Comparison of ENCODE assay signal across 8 cellular contexts in genomic region chr11:11842426-11843008, GRCh38. TPM values are rescaled to one million over a fixed set of nuclear protein-coding genes. Genes with fewer than 3 reads are reported as not detected.
DNase-seq lines count a peak whose midpoint lies in the region; ATAC-seq, FAIRE-seq and TF ChIP-seq lines count a peak whose summit lies in the region.

No MANE protein-coding gene starts in this region.

- H3K79me2 ChIP-seq in OCI-LY1 (ENCODE audit: insufficient read depth, low read length), result peaks cover 53% of the 10 kb centered on the region

- WGBS in pancreas, 2 donors, result 0 to 1% methylated on average over 17 of the region's 17 CpGs

- CTCF ChIA-PET in CD8-positive, alpha-beta memory T cell (lab: Charles Lee), result interaction anchor here (0.9 to 2.1 kb wide), 7 partner anchors 9 to 34 kb away, joined by 3 to 6 read pairs (median 4); no protein-coding TSS in a partner anchor

- ATAC-seq in GM19395 (IDR thresholded peaks at IDR 0.05; ENCODE audit: unreplicated experiment), result peak; percentile 43
- peak; percentile 30 for ATAC-seq in HG03520 (IDR thresholded peaks at IDR 0.05; ENCODE audit: unreplicated experiment)
- ATAC-seq in pancreas, result peak; percentile 45 to 72 (median 62)

- H3K9ac ChIP-seq in OCI-LY1 (ENCODE audit: low read length), result peak overlapping the region; percentile 97

- FAIRE-seq in pancreas (lab: Jason Lieb, UNC), result peak; percentile 26

- H3K27me3 Mint-ChIP-seq in CD8-positive, alpha-beta memory T cell, result peaks cover 12 to 15% of the 10 kb centered on the region in 2 donors

- H3K36me3 ChIP-seq in CD8-positive, alpha-beta memory T cell (ENCODE audit: insufficient read depth, low read length), result no peaks in the 10 kb centered on the region
- no peaks in the 10 kb centered on the region for H3K36me3 ChIP-seq in OCI-LY1 (ENCODE audit: insufficient read depth, low read length)
- no peaks in the 10 kb centered on the region for H3K36me3 ChIP-seq in pancreas

- H3K27me3 ChIP-seq in CD8-positive, alpha-beta memory T cell (ENCODE audit: insufficient read depth, low read length, poor library complexity, severe bottlenecking), result no peaks in the 10 kb centered on the region
- H3K27me3 ChIP-seq in OCI-LY1 (ENCODE audit: insufficient read depth, low read length), result no peaks in the 10 kb centered on the region
- no peaks in the 10 kb centered on the region for H3K27me3 ChIP-seq in pancreas

- no peak overlapping the region for H3K27ac Mint-ChIP-seq in CD8-positive, alpha-beta memory T cell

- H3K4me3 ChIP-seq in CD8-positive, alpha-beta memory T cell (ENCODE audit: low read length), result peak overlapping the region; percentile 52
- H3K4me3 ChIP-seq in OCI-LY1 (ENCODE audit: low read depth, low read length, poor library complexity, severe bottlenecking) (peak overlapping the region; percentile 83), pancreas (peak overlapping the region; percentile 70 to 86 (median 80))

- DNase-seq in CD8-positive, alpha-beta memory T cell, result peak; percentile 30 to 79 (median 66)
- peak; percentile 47 for DNase-seq in activated effector memory CD4-positive, alpha-beta T cell treated with Interleukin-2 at 50 U/mL for 16 hours
- peak; percentile 49 for DNase-seq in germinal center (ENCODE audit: low spot score)
- peak in 3 of 6 donors; percentile 28 to 57 (median 43) for DNase-seq in pancreas
- peak; percentile 54 for DNase-seq in ureter (ENCODE audit: low spot score)

- intact Hi-C loops in pancreas (cut with DNase I), result no loop called here

- 0 out of 2 replicates have a peak, but pooled peaks cover 6% of the 10 kb centered on the region for H4K20me1 ChIP-seq in OCI-LY1 (ENCODE audit: insufficient read depth, low read length)

- no peak overlapping the region for H2AFZ ChIP-seq in OCI-LY1 (ENCODE audit: low read length)

- H3K4me2 ChIP-seq in OCI-LY1 (ENCODE audit: low read length), result peak overlapping the region; percentile 98

- H3K27ac ChIP-seq in CD8-positive, alpha-beta memory T cell (ENCODE audit: low read depth, low read length), result peak overlapping the region; percentile 92
- H3K27ac ChIP-seq in OCI-LY1 (ENCODE audit: low read depth, low read length, poor library complexity, severe bottlenecking) (peak overlapping the region; percentile 72), pancreas (peak overlapping the region; percentile 91 to 99 (median 97))

- no peaks in the 10 kb centered on the region for H3K9me3 ChIP-seq in CD8-positive, alpha-beta memory T cell (ENCODE audit: low read length)
- H3K9me3 ChIP-seq in OCI-LY1 (ENCODE audit: low read length) (no peaks in the 10 kb centered on the region), pancreas (no peaks in the 10 kb centered on the region)

- H3K9me2 ChIP-seq in OCI-LY1 (ENCODE audit: low read depth, low read length), result no peaks in the 10 kb centered on the region

- no peaks in the 10 kb centered on the region for H3K9me3 Mint-ChIP-seq in CD8-positive, alpha-beta memory T cell

- H3K4me1 ChIP-seq in CD8-positive, alpha-beta memory T cell (ENCODE audit: insufficient read depth, low read length), result peaks cover 39% of the 10 kb centered on the region
- H3K4me1 ChIP-seq in OCI-LY1 (ENCODE audit: insufficient read depth, low read length, severe bottlenecking) (peaks cover 41% of the 10 kb centered on the region), pancreas (peaks cover 36 to 46% (median 37%) of the 10 kb centered on the region in 3 donors)

- POLR2A ChIA-PET in CD8-positive, alpha-beta memory T cell (lab: Charles Lee), result interaction anchor here (0.5 to 2.4 kb wide), 8 partner anchors 12 to 1033 kb away, joined by 3 to 15 read pairs (median 4); partner anchors contain the start of gene EIF4G2

- no peak for TF ChIP-seq CTCF in OCI-LY1 (IDR thresholded peaks at IDR 0.05; ENCODE audit: low read length)
- no peak for TF ChIP-seq CTCF in pancreas (IDR thresholded peaks at IDR 0.05)

- H3F3A ChIP-seq in OCI-LY1 (ENCODE audit: insufficient read depth, low read length), result 0 out of 2 replicates have a peak, but pooled peaks cover 3% of the 10 kb centered on the region

- no peak overlapping the region for H3K4me3 Mint-ChIP-seq in CD8-positive, alpha-beta memory T cell

- peaks cover 3 to 12% (median 3%) of the 10 kb centered on the region in 3 donors for H3K4me1 Mint-ChIP-seq in CD8-positive, alpha-beta memory T cell

- H3K36me3 Mint-ChIP-seq in CD8-positive, alpha-beta memory T cell, result peaks cover 0 to 4% (median 0%) of the 10 kb centered on the region in 3 donors

RNA-seq across cellular contexts. Expression of gene USP47, which starts 0.7 kb away (rescaled TPM):
- 10 to 100 TPM; 47.0 to 50.2 TPM for total RNA-seq in CD8-positive, alpha-beta memory T cell
- polyA plus RNA-seq in CD8-positive, alpha-beta memory T cell, result 53.8 TPM
- total RNA-seq in pancreas, result 10 to 100 TPM; 20.1 to 32.3 (median 21.3) TPM
- 10 to 100 TPM; 16.2 to 23.9 TPM for polyA plus RNA-seq in pancreas
- total RNA-seq in ureter, result 81.0 TPM
